Comparison of ENCODE assay signal across 1 cellular context in genomic region chr17:73278465-73279453, GRCh38.
TF ChIP-seq lines count a peak whose summit lies in the region.

No MANE protein-coding gene starts in this region.

TF ChIP-seq in HCT116, 20 proteins besides CTCF, POLR2A, EP300 and RAD21 (continued from another document):
- TF ChIP-seq, protein P1, sequence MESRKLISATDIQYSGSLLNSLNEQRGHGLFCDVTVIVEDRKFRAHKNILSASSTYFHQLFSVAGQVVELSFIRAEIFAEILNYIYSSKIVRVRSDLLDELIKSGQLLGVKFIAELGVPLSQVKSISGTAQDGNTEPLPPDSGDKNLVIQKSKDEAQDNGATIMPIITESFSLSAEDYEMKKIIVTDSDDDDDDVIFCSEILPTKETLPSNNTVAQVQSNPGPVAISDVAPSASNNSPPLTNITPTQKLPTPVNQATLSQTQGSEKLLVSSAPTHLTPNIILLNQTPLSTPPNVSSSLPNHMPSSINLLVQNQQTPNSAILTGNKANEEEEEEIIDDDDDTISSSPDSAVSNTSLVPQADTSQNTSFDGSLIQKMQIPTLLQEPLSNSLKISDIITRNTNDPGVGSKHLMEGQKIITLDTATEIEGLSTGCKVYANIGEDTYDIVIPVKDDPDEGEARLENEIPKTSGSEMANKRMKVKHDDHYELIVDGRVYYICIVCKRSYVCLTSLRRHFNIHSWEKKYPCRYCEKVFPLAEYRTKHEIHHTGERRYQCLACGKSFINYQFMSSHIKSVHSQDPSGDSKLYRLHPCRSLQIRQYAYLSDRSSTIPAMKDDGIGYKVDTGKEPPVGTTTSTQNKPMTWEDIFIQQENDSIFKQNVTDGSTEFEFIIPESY (IDR thresholded peaks at IDR 0.05; ENCODE audit: extremely low read depth, insufficient replicate concordance, low read length): no peak
- no peak for TF ChIP-seq ZFX (IDR thresholded peaks at IDR 0.05)
- no peak for TF ChIP-seq SRF (IDR thresholded peaks at IDR 0.05; ENCODE audit: low read depth)
- TF ChIP-seq SIN3A (IDR thresholded peaks at IDR 0.05; ENCODE audit: low read depth): no peak
- no peak for TF ChIP-seq YY1 (IDR thresholded peaks at IDR 0.05; ENCODE audit: extremely low read depth, insufficient replicate concordance, low read depth, low read length)
- TF ChIP-seq FOSL1 (IDR thresholded peaks at IDR 0.05; ENCODE audit: low read depth): no peak
- TF ChIP-seq EGR1 (IDR thresholded peaks at IDR 0.05; ENCODE audit: low read depth): no peak
- TF ChIP-seq EZH2phosphoT487 (IDR thresholded peaks at IDR 0.05; ENCODE audit: borderline replicate concordance): no peak
